ENCODE assay signal across 15 cellular contexts in the genomic region with DNA sequence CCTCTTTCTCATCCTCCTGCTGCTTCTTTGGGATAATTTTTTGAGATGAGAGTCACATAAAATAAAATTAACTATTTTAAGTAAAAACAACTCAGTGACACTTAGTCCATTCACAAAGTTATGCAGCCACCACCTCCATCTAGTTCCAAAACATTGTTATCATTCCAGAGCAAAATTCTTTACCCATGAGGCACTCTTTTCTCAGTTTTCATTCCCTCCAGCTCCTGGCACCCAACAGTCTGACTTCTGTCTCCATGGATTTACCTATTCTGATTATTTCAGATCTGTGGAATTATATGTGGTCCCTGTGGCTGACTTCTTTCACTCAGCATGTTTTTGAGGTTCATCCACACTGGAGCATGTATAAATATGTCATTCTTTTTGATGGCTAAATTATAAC.
DNase-seq lines count a peak whose midpoint lies in the region; ATAC-seq and TF ChIP-seq lines count a peak whose summit lies in the region.
"Had no signal": no experiment of that assay in that cellular context is flagged by ENCODE, and none has a peak within 500 bp of the region (broad histone marks: within the 10 kb centered on the region; RNA-seq: fewer than 3 reads in every experiment).

No MANE protein-coding gene starts in this region.

- in situ Hi-C loops in astrocyte of the spinal cord (cut with HindIII; ENCODE audit: low sequenced_read_pairs): no loop called here

- ATAC-seq in left lobe of liver: no peak
- ATAC-seq in HG03159 (IDR thresholded peaks at IDR 0.05; ENCODE audit: unreplicated experiment): no peak
- ATAC-seq: activated CD8-positive, alpha-beta memory T cell treated with anti-CD3 and anti-CD28 coated beads, Interleukin-2, amount 10 ng/mL, durations not matched to agents 7 days and 5 days had no signal

- DNase-seq in A172 (ENCODE audit: low spot score) (peak; percentile 86), H4 (ENCODE audit: low spot score) (peak; percentile 24), astrocyte of the spinal cord (ENCODE audit: low read depth, low spot score) (peak; percentile 51), kidney epithelial cell (ENCODE audit: low read depth) (peak; percentile 18), left lobe of liver (ENCODE audit: low spot score) (no peak), activated gamma-delta T cell (lab: John Stamatoyannopoulos, UW) (no peak), medulla oblongata (ENCODE audit: extremely low spot score) (no peak)
- DNase-seq: activated CD8-positive, alpha-beta memory T cell treated with anti-CD3 and anti-CD28 coated beads, Interleukin-2, amount 10 ng/mL, durations not matched to agents 7 days and 5 days; lower lobe of right lung; NCI-H2171 treated with DMSO at 0.1 percent for 48 hours; occipital lobe; SK-N-SH had no signal

- H3K4me3 ChIP-seq in astrocyte of the spinal cord (ENCODE audit: low read depth, low read length): no peak overlapping the region
- no peak overlapping the region for H3K4me3 ChIP-seq in kidney epithelial cell (ENCODE audit: low read depth, low read length)
- H3K4me3 ChIP-seq: BLaER1, lower lobe of right lung, tibial nerve had no signal

- H3K36me3 ChIP-seq in kidney epithelial cell (ENCODE audit: control insufficient read depth, insufficient read depth, low read length): no peaks in the 10 kb centered on the region
- H3K36me3 ChIP-seq: BLaER1, lower lobe of right lung, tibial nerve had no signal

- no peaks in the 10 kb centered on the region for H3K27me3 ChIP-seq in kidney epithelial cell (ENCODE audit: control insufficient read depth, insufficient read depth, low read length)
- H3K27me3 ChIP-seq: BLaER1, tibial nerve had no signal

- TF ChIP-seq CTCF in astrocyte of the spinal cord (IDR thresholded peaks at IDR 0.05; ENCODE audit: low read depth, low read length): no peak
- TF ChIP-seq CTCF in kidney epithelial cell (IDR thresholded peaks at IDR 0.05; ENCODE audit: insufficient read depth, low read length, poor library complexity, severe bottlenecking): no peak

Comparison
In these comparisons a context has a peak if more than half of its experiments do, and no peak if none do; other contexts are left out.
1. DNase-seq: peak in A172 (single experiment), H4 (single experiment), astrocyte of the spinal cord (single experiment) and kidney epithelial cell (single experiment); none in left lobe of liver (single experiment), activated gamma-delta T cell (single experiment) and medulla oblongata (single experiment).